ENCODE assay signal across 11 cellular contexts in the genomic region with DNA sequence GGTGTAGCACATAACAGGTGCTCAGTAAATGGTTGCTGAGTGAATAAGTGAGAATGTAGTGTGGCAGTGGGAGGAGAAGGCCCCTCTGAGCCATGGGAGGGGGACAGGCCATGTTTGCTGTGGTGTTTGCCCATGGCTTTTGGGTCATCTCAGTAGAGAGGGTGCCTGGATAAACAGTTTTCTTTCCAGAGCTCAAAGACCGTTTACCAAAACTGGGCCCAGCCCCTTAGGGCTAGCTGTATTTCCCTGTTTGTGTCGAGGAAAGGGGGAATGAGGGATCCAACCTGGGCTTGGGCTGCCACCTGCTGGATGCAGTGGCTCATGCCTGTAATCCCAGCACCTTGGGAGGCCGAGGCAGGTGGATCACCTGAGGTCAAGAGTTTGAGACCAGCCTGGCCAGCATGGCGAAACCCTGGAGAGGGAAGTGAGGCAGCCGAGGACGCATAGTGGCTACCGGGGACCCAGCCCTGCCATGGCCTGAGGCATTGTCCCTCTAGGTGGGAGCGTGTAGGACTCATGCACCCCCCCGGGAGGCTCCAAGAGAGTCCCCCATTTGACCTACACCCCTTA. TPM values are rescaled to one million over a fixed set of nuclear protein-coding genes. Genes with fewer than 3 reads are reported as not detected.
DNase-seq lines count a peak whose midpoint lies in the region; ATAC-seq and TF ChIP-seq lines count a peak whose summit lies in the region.
"Had no signal": no experiment of that assay in that cellular context is flagged by ENCODE, and none has a peak within 500 bp of the region (broad histone marks: within the 10 kb centered on the region; RNA-seq: fewer than 3 reads in every experiment).

No MANE protein-coding gene starts in this region.

- no peak overlapping the region for H3K9ac ChIP-seq in mammary epithelial cell (ENCODE audit: insufficient read depth, low read length)

- H3K27me3 Mint-ChIP-seq in nephron progenitor cell (ENCODE audit: low read depth, poor library complexity) = peaks cover 32% of the 10 kb centered on the region
- peaks cover 8% of the 10 kb centered on the region for H3K27me3 Mint-ChIP-seq in activated T-helper 1 cell treated with anti-CD3 and anti-CD28 coated beads, Interleukin-12 subunit alpha, Interleukin-12 subunit beta, Interleukin-2, Interleukin-4 antibody, amounts not matched to agents 30 ng/mL and 10 ng/mL and 1 ng/mL, durations not matched to agents 14 hours and 24 hours and 36 hours (ENCODE audit: insufficient read depth)

- peak; percentile 66 for TF ChIP-seq CTCF in LNCAP (IDR thresholded peaks at IDR 0.05)
- peak; percentile 43 to 71 for TF ChIP-seq CTCF in mammary epithelial cell (conservative IDR thresholded peaks at IDR 0.05 in 1 of 2, IDR thresholded peaks at IDR 0.05 in 1 of 2; ENCODE audit: extremely low read depth in 1 of 2, insufficient read depth in 1 of 2, low read depth in 1 of 2, low read length in 2 of 2)
- TF ChIP-seq CTCF in nephron progenitor cell (IDR thresholded peaks at IDR 0.05) = peak; percentile 45

- H3K36me3 Mint-ChIP-seq in nephron progenitor cell (ENCODE audit: low read depth) = no peaks in the 10 kb centered on the region
- H3K36me3 Mint-ChIP-seq in activated T-helper 1 cell treated with anti-CD3 and anti-CD28 coated beads, Interleukin-12 subunit alpha, Interleukin-12 subunit beta, Interleukin-2, Interleukin-4 antibody, amounts not matched to agents 30 ng/mL and 10 ng/mL and 1 ng/mL, durations not matched to agents 14 hours and 24 hours and 36 hours (ENCODE audit: low read depth) = no peaks in the 10 kb centered on the region

- no peak for ATAC-seq in GM21447 (IDR thresholded peaks at IDR 0.05; ENCODE audit: unreplicated experiment)

- WGBS in mammary epithelial cell (ENCODE audit: low coverage, missing lambda C conversion rate) = 29% methylated on average over 9 of the region's 9 CpGs

- no peak overlapping the region for H3K27ac ChIP-seq in mammary epithelial cell (ENCODE audit: insufficient read depth, low read depth, low read length)
- H3K27ac ChIP-seq: SJCRH30 had no signal

- H3K9me3 ChIP-seq in mammary epithelial cell (replicated peaks; ENCODE audit: insufficient read depth, low read length) = no peaks in the 10 kb centered on the region
- H3K9me3 ChIP-seq: SJCRH30 had no signal

- no peak overlapping the region for H3K4me3 ChIP-seq in mammary epithelial cell (replicated peaks in 1 of 3; ENCODE audit: insufficient read depth in 1 of 3, low read depth in 2 of 3, low read length in 3 of 3)
- H3K4me3 ChIP-seq: SJCRH30 had no signal

- H2AFZ ChIP-seq in mammary epithelial cell (ENCODE audit: low read depth, low read length) = no peak overlapping the region

- no peak overlapping the region for H3K4me3 Mint-ChIP-seq in nephron progenitor cell
- no peak overlapping the region for H3K4me3 Mint-ChIP-seq in activated T-helper 1 cell treated with anti-CD3 and anti-CD28 coated beads, Interleukin-12 subunit alpha, Interleukin-12 subunit beta, Interleukin-2, Interleukin-4 antibody, amounts not matched to agents 30 ng/mL and 10 ng/mL and 1 ng/mL, durations not matched to agents 14 hours and 24 hours and 36 hours

- H4K20me1 ChIP-seq in mammary epithelial cell (ENCODE audit: insufficient read depth, low read length) = no peaks in the 10 kb centered on the region

- no peaks in the 10 kb centered on the region for H3K79me2 ChIP-seq in mammary epithelial cell (ENCODE audit: insufficient read depth, low read length)

- no peaks in the 10 kb centered on the region for H3K27me3 ChIP-seq in mammary epithelial cell (ENCODE audit: insufficient read depth, low read length)
- H3K27me3 ChIP-seq: SJCRH30 had no signal

- peaks cover 11% of the 10 kb centered on the region for H3K4me1 ChIP-seq in mammary epithelial cell (ENCODE audit: insufficient read depth, low read length)
- H3K4me1 ChIP-seq: SJCRH30 had no signal

- intact Hi-C loops in mammary epithelial cell (cut with micrococcal nuclease) = loop anchor here (1.0 kb wide), 1 partner anchor 583 kb away; no protein-coding TSS in a partner anchor
- intact Hi-C loops in activated T-helper 1 cell treated with anti-CD3 and anti-CD28 coated beads, Interleukin-12 subunit alpha, Interleukin-12 subunit beta, Interleukin-2, Interleukin-4 antibody, amounts not matched to agents 30 ng/mL and 10 ng/mL and 1 ng/mL, durations not matched to agents 14 hours and 24 hours and 36 hours (cut with micrococcal nuclease) = loop anchor here (10.0 kb wide), 1 partner anchor 321 kb away; no protein-coding TSS in a partner anchor

- no peaks in the 10 kb centered on the region for H3K4me1 Mint-ChIP-seq in nephron progenitor cell
- peaks cover 17% of the 10 kb centered on the region for H3K4me1 Mint-ChIP-seq in activated T-helper 1 cell treated with anti-CD3 and anti-CD28 coated beads, Interleukin-12 subunit alpha, Interleukin-12 subunit beta, Interleukin-2, Interleukin-4 antibody, amounts not matched to agents 30 ng/mL and 10 ng/mL and 1 ng/mL, durations not matched to agents 14 hours and 24 hours and 36 hours (ENCODE audit: low read depth)

- H3K4me2 ChIP-seq in mammary epithelial cell (ENCODE audit: insufficient read depth, low read depth, low read length) = no peak overlapping the region

- CTCF ChIA-PET in mammary epithelial cell (lab: Charles Lee; ENCODE audit: low non-redundant PET) = interaction anchor here (0.6 to 0.7 kb wide), 3 partner anchors 237 to 1886 kb away, joined by 3 to 5 read pairs (median 4); no protein-coding TSS in a partner anchor

- dilution Hi-C loops in mammary epithelial cell (cut with HindIII; ENCODE audit: low sequenced_read_pairs) = no loop called here

- H3K27ac Mint-ChIP-seq in nephron progenitor cell = no peak overlapping the region
- H3K27ac Mint-ChIP-seq in activated T-helper 1 cell treated with anti-CD3 and anti-CD28 coated beads, Interleukin-12 subunit alpha, Interleukin-12 subunit beta, Interleukin-2, Interleukin-4 antibody, amounts not matched to agents 30 ng/mL and 10 ng/mL and 1 ng/mL, durations not matched to agents 14 hours and 24 hours and 36 hours = no peak overlapping the region

- in situ Hi-C loops in mammary epithelial cell (cut with MboI; ENCODE audit: low sequenced_read_pairs in 2 of 2) = loop anchor here in 1 of 2 donors (10.0 kb wide), 2 partner anchors 201 to 231 kb away; no protein-coding TSS in a partner anchor

- no peaks in the 10 kb centered on the region for H3K36me3 ChIP-seq in mammary epithelial cell (ENCODE audit: insufficient read depth, low read length)
- H3K36me3 ChIP-seq: SJCRH30 had no signal

- DNase-seq in ELF-1 (ENCODE audit: low read depth, low spot score) (peak; percentile 80), mammary epithelial cell (peak; percentile 30), nephron progenitor cell (peak; percentile 34), KG1 (lab: John Stamatoyannopoulos, UW) (no peak), inferior parietal cortex (ENCODE audit: extremely low spot score) (no peak)
- no peak for DNase-seq in activated T-helper 1 cell treated with anti-CD3 and anti-CD28 coated beads, Interleukin-12 subunit alpha, Interleukin-12 subunit beta, Interleukin-2, Interleukin-4 antibody, amounts not matched to agents 30 ng/mL and 10 ng/mL and 1 ng/mL, durations not matched to agents 14 hours and 24 hours and 36 hours (ENCODE audit: low spot score)
- DNase-seq: activated effector memory CD4-positive, alpha-beta T cell treated with anti-CD3 and anti-CD28 coated beads, Interleukin-2, amount 50 U/mL, for 16 hours; stimulated activated CD4-positive, alpha-beta T cell treated with anti-CD3 and anti-CD28 coated beads, Interleukin-15, amount 100 ng/mL, for 24 hours had no signal

- no peaks in the 10 kb centered on the region for H3K9me3 Mint-ChIP-seq in nephron progenitor cell
- H3K9me3 Mint-ChIP-seq in activated T-helper 1 cell treated with anti-CD3 and anti-CD28 coated beads, Interleukin-12 subunit alpha, Interleukin-12 subunit beta, Interleukin-2, Interleukin-4 antibody, amounts not matched to agents 30 ng/mL and 10 ng/mL and 1 ng/mL, durations not matched to agents 14 hours and 24 hours and 36 hours = no peaks in the 10 kb centered on the region

- no TSS peak for BruUV-seq in mammary epithelial cell (replicated peaks; lab: Mats Ljungman, UMichigan)

RNA-seq across cellular contexts. Expression of a gene that starts 8.7 kb away (rescaled TPM):
- 10 to 100 TPM; 20.2 to 34.4 TPM for total RNA-seq in mammary epithelial cell
- polyA plus RNA-seq in mammary epithelial cell = 15.9 TPM
- 8.8 TPM for polyA minus RNA-seq in mammary epithelial cell
- 28.1 and 32.1 TPM in 2 replicates for total RNA-seq in activated T-helper 1 cell treated with anti-CD3 and anti-CD28 coated beads, Interleukin-12 subunit alpha, Interleukin-12 subunit beta, Interleukin-2, Interleukin-4 antibody, amounts not matched to agents 30 ng/mL and 10 ng/mL and 1 ng/mL, durations not matched to agents 14 hours and 24 hours and 36 hours

RNA-seq across cellular contexts. Expression of a gene that starts 20.0 kb away (rescaled TPM):
- total RNA-seq in mammary epithelial cell = under 1 TPM in 1 of 2 donors, not detected in 1; 0.35 TPM
- polyA plus RNA-seq in mammary epithelial cell = 0.02 TPM
- polyA minus RNA-seq in mammary epithelial cell = not detected
- total RNA-seq in activated T-helper 1 cell treated with anti-CD3 and anti-CD28 coated beads, Interleukin-12 subunit alpha, Interleukin-12 subunit beta, Interleukin-2, Interleukin-4 antibody, amounts not matched to agents 30 ng/mL and 10 ng/mL and 1 ng/mL, durations not matched to agents 14 hours and 24 hours and 36 hours = not detected in 2 replicates
- total RNA-seq: SJCRH30 had no signal

RNA-seq across cellular contexts. Expression of a gene that starts 42.9 kb away (rescaled TPM):
- 100 to 1,000 TPM; 358 to 706 TPM for total RNA-seq in mammary epithelial cell
- 244 TPM for polyA plus RNA-seq in mammary epithelial cell
- polyA minus RNA-seq in mammary epithelial cell = 376 TPM
- 26.4 and 28.1 TPM in 2 replicates for total RNA-seq in activated T-helper 1 cell treated with anti-CD3 and anti-CD28 coated beads, Interleukin-12 subunit alpha, Interleukin-12 subunit beta, Interleukin-2, Interleukin-4 antibody, amounts not matched to agents 30 ng/mL and 10 ng/mL and 1 ng/mL, durations not matched to agents 14 hours and 24 hours and 36 hours

Comparison
In these comparisons a context has a peak if more than half of its experiments do, and no peak if none do; other contexts are left out.
1. DNase-seq: peak in ELF-1 (single experiment), mammary epithelial cell (single experiment) and nephron progenitor cell (single experiment); none in activated T-helper 1 cell treated with anti-CD3 and anti-CD28 coated beads, Interleukin-12 subunit alpha, Interleukin-12 subunit beta, Interleukin-2, Interleukin-4 antibody, amounts not matched to agents 30 ng/mL and 10 ng/mL and 1 ng/mL, durations not matched to agents 14 hours and 24 hours and 36 hours (single experiment), KG1 (single experiment) and inferior parietal cortex (single experiment).
2. RNA of a gene that starts 42.9 kb away (total RNA-seq): 358 to 706 TPM in mammary epithelial cell; 26.4 to 28.1 TPM in activated T-helper 1 cell treated with anti-CD3 and anti-CD28 coated beads, Interleukin-12 subunit alpha, Interleukin-12 subunit beta, Interleukin-2, Interleukin-4 antibody, amounts not matched to agents 30 ng/mL and 10 ng/mL and 1 ng/mL, durations not matched to agents 14 hours and 24 hours and 36 hours; every median in the first group is over 10 times any median in the second.
3. Peak in every context shown above with its lines, with median percentiles within 50 percentile points of each other: CTCF ChIP-seq.